ENCODE assay signal across 11 cellular contexts in the genomic region with DNA sequence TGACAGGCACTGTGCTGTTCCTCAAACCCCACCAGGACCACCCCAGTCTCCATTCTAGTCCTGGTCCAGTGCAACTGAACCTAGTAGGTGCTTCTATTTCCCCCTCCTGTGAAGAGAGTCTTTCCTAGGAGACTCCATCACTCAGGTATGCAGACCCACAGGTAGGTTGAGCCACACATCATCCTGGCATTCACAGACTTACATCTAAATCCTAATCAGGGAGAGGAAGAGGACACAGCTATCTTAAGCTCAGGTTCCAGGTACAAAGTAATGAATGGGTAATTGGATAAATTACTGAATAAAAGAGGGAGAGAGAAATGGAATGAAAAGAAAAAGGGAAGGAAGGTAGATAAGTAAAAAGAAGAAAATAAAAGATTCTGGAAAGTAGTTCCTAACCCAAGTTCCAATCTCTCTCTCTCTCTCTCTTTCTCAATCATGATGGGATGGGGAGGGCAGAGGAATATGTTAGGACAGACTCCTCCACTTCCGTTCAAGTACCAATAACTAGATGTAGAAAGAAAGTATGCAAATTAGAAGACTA.
DNase-seq lines count a peak whose midpoint lies in the region; ATAC-seq and TF ChIP-seq lines count a peak whose summit lies in the region.
"Had no signal": no experiment of that assay in that cellular context is flagged by ENCODE, and none has a peak within 500 bp of the region (broad histone marks: within the 10 kb centered on the region; RNA-seq: fewer than 3 reads in every experiment).

No MANE protein-coding gene starts in this region.

- H3K23me2 ChIP-seq in H9 (ENCODE audit: insufficient read length, low read depth, low read length, poor library complexity, severe bottlenecking): no peaks in the 10 kb centered on the region

- H4K5ac ChIP-seq in mesendoderm (ENCODE audit: low read length) (no peak overlapping the region), H9 (ENCODE audit: insufficient read length, low read depth, low read length) (no peak overlapping the region)

- H2BK15ac ChIP-seq in mesendoderm (replicated peaks; ENCODE audit: low read depth) (no peak overlapping the region), H9 (ENCODE audit: low read depth, low read length) (no peak overlapping the region)

- H3K27ac ChIP-seq in left ventricle myocardium inferior (replicated peaks) (peak overlapping the region; percentile 53), heart left ventricle (peak overlapping the region in 4 of 12 donors; percentile 1 to 91 (median 48)), adrenal gland (peak overlapping the region in 3 of 5 donors; percentile 51 to 83 (median 82)), mesendoderm (ENCODE audit: low read depth, low read length) (no peak overlapping the region), H9 (ENCODE audit: insufficient read length, low read depth, low read length) (no peak overlapping the region)

- no peak overlapping the region for H3T11ph ChIP-seq in H9 (ENCODE audit: low read length)

- no peak for ATAC-seq in heart left ventricle
- no peak for ATAC-seq in GM21390 (IDR thresholded peaks at IDR 0.05; ENCODE audit: unreplicated experiment)

- H3K27ac Mint-ChIP-seq in type B pancreatic cell: peak overlapping the region; percentile 91
- no peak overlapping the region for H3K27ac Mint-ChIP-seq in H9
- H3K27ac Mint-ChIP-seq: CD8-positive, alpha-beta T cell had no signal

- peaks cover 51% of the 10 kb centered on the region for H3K4me1 ChIP-seq in left ventricle myocardium inferior
- H3K4me1 ChIP-seq in heart left ventricle: peaks cover 0 to 52% (median 21%) of the 10 kb centered on the region in 12 donors
- peaks cover 25 to 45% of the 10 kb centered on the region in 2 donors for H3K4me1 ChIP-seq in adrenal gland (replicated peaks in 1 of 2)
- no peaks in the 10 kb centered on the region for H3K4me1 ChIP-seq in mesendoderm (ENCODE audit: control insufficient read depth, low read depth, low read length)
- H3K4me1 ChIP-seq in H9 (ENCODE audit: insufficient read depth, low read length): no peaks in the 10 kb centered on the region
- no peaks in the 10 kb centered on the region for H3K4me1 ChIP-seq in HAP-1

- H3K36me3 ChIP-seq in left ventricle myocardium inferior: no peaks in the 10 kb centered on the region
- no peaks in the 10 kb centered on the region for H3K36me3 ChIP-seq in heart left ventricle
- H3K36me3 ChIP-seq in adrenal gland (replicated peaks in 1 of 2): no peaks in the 10 kb centered on the region
- no peaks in the 10 kb centered on the region for H3K36me3 ChIP-seq in mesendoderm (ENCODE audit: control insufficient read depth, insufficient read depth, low read length)
- no peaks in the 10 kb centered on the region for H3K36me3 ChIP-seq in HAP-1 (replicated peaks)

- H3K4me1 Mint-ChIP-seq in type B pancreatic cell (ENCODE audit: unreplicated experiment): peaks cover 27% of the 10 kb centered on the region
- peaks cover 3 to 7% of the 10 kb centered on the region in 2 experiments; a peak in 2 of 4 replicates for H3K4me1 Mint-ChIP-seq in H9

- no peak overlapping the region for H2BK20ac ChIP-seq in H9 (ENCODE audit: low read depth, low read length, poor library complexity, severe bottlenecking)

- no peak overlapping the region for H3K4me3 ChIP-seq in left ventricle myocardium inferior
- no peak overlapping the region for H3K4me3 ChIP-seq in heart left ventricle
- no peak overlapping the region for H3K4me3 ChIP-seq in adrenal gland
- no peak overlapping the region for H3K4me3 ChIP-seq in mesendoderm (ENCODE audit: low read length)
- H3K4me3 ChIP-seq in HAP-1: no peak overlapping the region

- H4K20me1 ChIP-seq in H9 (ENCODE audit: control insufficient read depth, insufficient read depth, insufficient read length): no peaks in the 10 kb centered on the region

- no peak overlapping the region for H3K4me2 ChIP-seq in mesendoderm (ENCODE audit: low read length)
- H3K4me2 ChIP-seq in H9 (ENCODE audit: insufficient read depth, insufficient read length, low read length): no peak overlapping the region

- no peaks in the 10 kb centered on the region for H3K36me3 Mint-ChIP-seq in type B pancreatic cell
- H3K36me3 Mint-ChIP-seq in H9 (ENCODE audit: insufficient read depth in 1 of 3, low read depth in 3 of 3): no peaks in the 10 kb centered on the region; a peak in 1 of 7 replicates
- H3K36me3 Mint-ChIP-seq: CD8-positive, alpha-beta T cell had no signal

- H3K4me3 Mint-ChIP-seq in type B pancreatic cell (peak overlapping the region; percentile 47), H9 (no peak overlapping the region)
- H3K4me3 Mint-ChIP-seq: CD8-positive, alpha-beta T cell had no signal

- H3K18ac ChIP-seq in mesendoderm (ENCODE audit: low read length) (no peak overlapping the region), H9 (ENCODE audit: insufficient read length, low read depth, low read length) (no peak overlapping the region)

- 38 to 56% (median 44%) methylated on average over 1 of the region's 1 CpG for WGBS in heart left ventricle, 4 donors
- WGBS in adrenal gland, 4 donors: 0 to 16% (median 6%) methylated on average over 1 of the region's 1 CpG
- WGBS in mesendoderm (ENCODE audit: extremely low coverage, insufficient coverage, low lambda C conversion rate): no CpG with 5 or more reads among the region's 1 CpG
- WGBS in H9 (ENCODE audit: extremely low coverage, insufficient read length, low lambda C conversion rate): no CpG with 5 or more reads among the region's 1 CpG

- H2AFZ ChIP-seq in H9 (ENCODE audit: low read length): no peak overlapping the region

- H3K9me3 ChIP-seq in left ventricle myocardium inferior (replicated peaks): no peaks in the 10 kb centered on the region
- H3K9me3 ChIP-seq in heart left ventricle: no peaks in the 10 kb centered on the region
- H3K9me3 ChIP-seq in adrenal gland (replicated peaks in 1 of 3): no peaks in the 10 kb centered on the region
- H3K9me3 ChIP-seq in H9 (ENCODE audit: control insufficient read depth, low read depth, low read length): no peaks in the 10 kb centered on the region
- no peaks in the 10 kb centered on the region for H3K9me3 ChIP-seq in HAP-1

- H3K27me3 ChIP-seq in left ventricle myocardium inferior (ENCODE audit: low read depth): no peaks in the 10 kb centered on the region
- no peaks in the 10 kb centered on the region for H3K27me3 ChIP-seq in heart left ventricle
- no peaks in the 10 kb centered on the region for H3K27me3 ChIP-seq in adrenal gland
- H3K27me3 ChIP-seq in mesendoderm (ENCODE audit: insufficient read depth, low read length, poor library complexity): no peaks in the 10 kb centered on the region
- H3K27me3 ChIP-seq in H9 (ENCODE audit: insufficient read depth, low read length): no peaks in the 10 kb centered on the region
- peaks cover 2% of the 10 kb centered on the region; the same call in 1 of the 2 replicates for H3K27me3 ChIP-seq in HAP-1 (ENCODE audit: low read depth)

- H2BK120ac ChIP-seq in mesendoderm (ENCODE audit: low read depth, low read length) (no peak overlapping the region), H9 (ENCODE audit: low read depth, low read length, poor library complexity, severe bottlenecking) (no peak overlapping the region)

- no peak overlapping the region for H3K9ac ChIP-seq in mesendoderm (ENCODE audit: low read length)
- H3K9ac ChIP-seq in H9 (ENCODE audit: extremely low read depth, insufficient read length, low read length): no peak overlapping the region

- H3K14ac ChIP-seq in H9 (ENCODE audit: insufficient read depth, low read length): no peak overlapping the region

- TF ChIP-seq CTCF in left ventricle myocardium inferior (IDR thresholded peaks at IDR 0.05; ENCODE audit: borderline replicate concordance) (no peak), heart left ventricle (IDR thresholded peaks at IDR 0.05) (no peak), adrenal gland (IDR thresholded peaks at IDR 0.05) (no peak), type B pancreatic cell (conservative IDR thresholded peaks at IDR 0.05) (no peak), H9 (conservative IDR thresholded peaks at IDR 0.05) (no peak)

- DNase-seq in left ventricle myocardium inferior: no peak
- DNase-seq in heart left ventricle: no peak
- DNase-seq in adrenal gland: peak in 1 of 7 donors; percentile 28
- no peak for DNase-seq in mesendoderm
- DNase-seq in type B pancreatic cell (ENCODE audit: extremely low spot score, unreplicated experiment): no peak
- no peak for DNase-seq in H9
- DNase-seq in HAP-1 (ENCODE audit: low spot score in 2 of 2): no peak
- DNase-seq: CD8-positive, alpha-beta T cell; NCI-H1694 treated with DMSO at 0.1 percent for 48 hours; retina had no signal

- H2BK5ac ChIP-seq in mesendoderm (ENCODE audit: low read length) (no peak overlapping the region), H9 (ENCODE audit: insufficient read length, low read length) (no peak overlapping the region)

- H3K79me1 ChIP-seq in mesendoderm (ENCODE audit: low read length) (no peaks in the 10 kb centered on the region), H9 (ENCODE audit: insufficient read depth, low read depth, low read length, poor library complexity, severe bottlenecking) (no peaks in the 10 kb centered on the region)

- peak overlapping the region; percentile 10 for H3K23ac ChIP-seq in mesendoderm (ENCODE audit: low read length)
- no peak overlapping the region for H3K23ac ChIP-seq in H9 (ENCODE audit: insufficient read length, low read depth, low read length)

- intact Hi-C loops in left ventricle myocardium inferior (cut with micrococcal nuclease) (no loop called here), heart left ventricle (cut with DNase I) (loop anchor here in 1 of 10 donors (5.0 kb wide), 1 partner anchor 137 kb away; no protein-coding TSS in a partner anchor), adrenal gland (cut with DNase I) (loop anchor here in 1 of 2 donors (10.0 kb wide), 1 partner anchor 140 kb away; a partner anchor contains a TSS)

- in situ Hi-C loops in HAP-1 (cut with MboI; ENCODE audit: low sequenced_read_pairs): no loop called here

- H3K27me3 Mint-ChIP-seq in type B pancreatic cell (peaks cover 16% of the 10 kb centered on the region), H9 (ENCODE audit: low read depth) (no peaks in the 10 kb centered on the region; the same call in none of the 2 replicates)

- H3K4ac ChIP-seq in mesendoderm (ENCODE audit: low read depth, low read length): no peak overlapping the region
- no peak overlapping the region for H3K4ac ChIP-seq in H9 (ENCODE audit: low read depth, low read length)

- H4K91ac ChIP-seq in H9 (ENCODE audit: insufficient read length, low read depth, low read length): no peak overlapping the region

- TF ChIP-seq POLR2A in heart left ventricle (IDR thresholded peaks at IDR 0.05): no peak
- no peak for TF ChIP-seq POLR2A in adrenal gland (IDR thresholded peaks at IDR 0.05)

- no peak overlapping the region for H2AK5ac ChIP-seq in mesendoderm (ENCODE audit: low read length)
- H2AK5ac ChIP-seq in H9 (ENCODE audit: insufficient read length, low read length): no peak overlapping the region

- H3K79me2 ChIP-seq in mesendoderm (ENCODE audit: control insufficient read depth, insufficient read depth, low read length) (no peaks in the 10 kb centered on the region), H9 (ENCODE audit: insufficient read depth, low read length) (no peaks in the 10 kb centered on the region)

- H3K9me3 Mint-ChIP-seq in type B pancreatic cell: no peaks in the 10 kb centered on the region
- H3K9me3 Mint-ChIP-seq in H9: peaks cover 0 to 4% of the 10 kb centered on the region in 2 experiments; a peak in 1 of 5 replicates
- H3K9me3 Mint-ChIP-seq: CD8-positive, alpha-beta T cell had no signal

- H2BK12ac ChIP-seq in H9 (ENCODE audit: insufficient read length, low read depth, low read length): no peak overlapping the region

- H3K56ac ChIP-seq in mesendoderm (ENCODE audit: low read length): no peak overlapping the region
- no peak overlapping the region for H3K56ac ChIP-seq in H9 (ENCODE audit: insufficient read length, low read depth, low read length)

- no peak overlapping the region for H4K8ac ChIP-seq in mesendoderm (ENCODE audit: low read depth, low read length)
- no peak overlapping the region for H4K8ac ChIP-seq in H9 (replicated peaks; ENCODE audit: insufficient read length, low read depth, low read length)

Comparison
In these comparisons a context has a peak if more than half of its experiments do, and no peak if none do; other contexts are left out.
1. H3K27ac ChIP-seq: peak in left ventricle myocardium inferior (single experiment) and adrenal gland (3 of 5); none in mesendoderm (single experiment) and H9 (single experiment).